ENCODE assay signal across 8 cellular contexts in the genomic region with DNA sequence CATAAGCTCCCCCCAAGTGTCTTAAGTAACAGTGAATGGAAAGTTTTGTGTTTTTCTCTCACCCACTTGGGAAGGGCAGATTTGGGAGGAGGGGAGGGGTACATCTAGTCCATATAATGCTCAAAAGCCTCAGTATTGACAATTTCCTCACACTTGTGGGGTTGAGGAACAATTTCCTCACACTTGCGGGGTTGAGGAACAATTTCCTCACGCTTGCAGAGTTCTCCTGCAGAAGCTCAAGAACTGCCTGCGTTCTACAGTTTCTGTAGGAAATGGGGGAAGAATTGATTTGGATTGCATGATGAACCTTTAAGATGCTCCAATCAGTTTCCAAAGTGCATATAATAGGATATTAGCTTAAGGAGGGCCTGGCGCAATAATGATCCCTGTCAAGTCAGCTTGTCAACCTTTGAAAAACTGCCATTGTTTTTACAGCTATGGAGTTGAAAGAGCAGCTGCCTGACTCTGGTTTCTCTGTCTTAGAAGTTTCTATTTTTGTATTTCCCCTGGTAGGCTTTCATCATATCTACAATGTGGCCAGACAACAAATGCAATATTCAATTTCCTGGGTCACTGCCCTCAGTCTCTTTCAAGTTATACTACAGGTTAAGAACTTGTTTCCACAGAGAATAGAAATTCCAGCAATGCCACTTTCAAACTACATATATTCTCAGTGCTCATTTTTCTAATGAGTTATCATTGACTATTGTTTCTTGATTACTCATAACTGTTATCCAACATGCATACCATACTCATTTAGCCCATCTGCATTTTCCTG.
DNase-seq lines count a peak whose midpoint lies in the region; ATAC-seq, FAIRE-seq and TF ChIP-seq lines count a peak whose summit lies in the region.

No MANE protein-coding gene starts in this region.

- CTCF ChIA-PET in PC-3 (lab: Charles Lee), result interaction anchor here (0.6 kb wide), 1 partner anchor 17 kb away, joined by 3 read pairs; no protein-coding TSS in a partner anchor

- POLR2A ChIA-PET in PC-3 (lab: Charles Lee; ENCODE audit: unreplicated experiment), result interaction anchor here (0.6 kb wide), 1 partner anchor 16 kb away, joined by 6 read pairs; no protein-coding TSS in a partner anchor

- H3K4me1 ChIP-seq in liver (ENCODE audit: control insufficient read depth in 4 of 4, insufficient read depth in 4 of 4, low read length in 3 of 4) (peaks cover 0 to 15% (median 9%) of the 10 kb centered on the region in 4 donors), tibial nerve (peaks cover 0 to 33% (median 8%) of the 10 kb centered on the region in 4 donors), ovary (ENCODE audit: insufficient read depth) (peaks cover 4% of the 10 kb centered on the region), PC-3 (ENCODE audit: insufficient read depth, low read length) (no peaks in the 10 kb centered on the region)

- ATAC-seq in HG02588 (IDR thresholded peaks at IDR 0.05; ENCODE audit: unreplicated experiment) (peak; percentile 77), PC-3 (no peak)

- no peak overlapping the region for H2AFZ ChIP-seq in PC-3 (ENCODE audit: low read length)

- H3K9me2 ChIP-seq in PC-3 (replicated peaks; ENCODE audit: low read length), result no peaks in the 10 kb centered on the region

- DNase-seq in GM18507 (ENCODE audit: extremely low spot score, insufficient read length, low read depth), result no peak
- DNase-seq in NAMALWA (ENCODE audit: low spot score), result peak; percentile 52
- no peak for DNase-seq in HuH-7.5 (ENCODE audit: low spot score)
- DNase-seq in tibial nerve (ENCODE audit: low spot score in 2 of 2), result no peak
- no peak for DNase-seq in ovary
- no peak for DNase-seq in PC-3

- H3K27me3 ChIP-seq in liver (ENCODE audit: control insufficient read depth in 4 of 4, insufficient read depth in 4 of 4, low read length in 3 of 4) (no peaks in the 10 kb centered on the region), tibial nerve (no peaks in the 10 kb centered on the region), ovary (no peaks in the 10 kb centered on the region), PC-3 (ENCODE audit: low read length) (no peaks in the 10 kb centered on the region)

- H3K79me2 ChIP-seq in PC-3 (ENCODE audit: low read length), result no peaks in the 10 kb centered on the region

- no peaks in the 10 kb centered on the region for H3F3A ChIP-seq in PC-3 (ENCODE audit: low read length, unreplicated experiment)

- H3K4me3 ChIP-seq in liver (ENCODE audit: low read depth in 1 of 3, low read length in 3 of 3) (no peak overlapping the region), tibial nerve (no peak overlapping the region), ovary (no peak overlapping the region), PC-3 (ENCODE audit: low read length) (no peak overlapping the region)

- intact Hi-C loops in ovary (cut with DNase I) (no loop called here), PC-3 (cut with micrococcal nuclease) (no loop called here)

- FAIRE-seq in GM18507 (lab: Jason Lieb, UNC), result peak; percentile 80

- no peak for TF ChIP-seq RAD21 in liver (IDR thresholded peaks at IDR 0.05)

- TF ChIP-seq POLR2A in tibial nerve (IDR thresholded peaks at IDR 0.05), result no peak
- no peak for TF ChIP-seq POLR2A in ovary (IDR thresholded peaks at IDR 0.05)

- H3K36me3 ChIP-seq in liver (ENCODE audit: control insufficient read depth in 4 of 4, insufficient read depth in 3 of 4, low read depth in 1 of 4, low read length in 3 of 4), result no peaks in the 10 kb centered on the region
- no peaks in the 10 kb centered on the region for H3K36me3 ChIP-seq in tibial nerve
- no peaks in the 10 kb centered on the region for H3K36me3 ChIP-seq in ovary
- H3K36me3 ChIP-seq in PC-3 (ENCODE audit: low read depth, low read length), result no peaks in the 10 kb centered on the region

- no peak overlapping the region for H3K4me2 ChIP-seq in PC-3 (ENCODE audit: low read length)

- WGBS in liver, result 80% methylated on average over 4 of the region's 4 CpGs
- 80 to 81% methylated on average over 4 of the region's 4 CpGs for WGBS in tibial nerve, 2 donors
- WGBS in ovary, 3 donors, result 45 to 61% (median 51%) methylated on average over 4 of the region's 4 CpGs

- no peaks in the 10 kb centered on the region for H4K20me1 ChIP-seq in PC-3 (ENCODE audit: low read length)

- H3K9ac ChIP-seq in liver (ENCODE audit: low read depth in 1 of 2, low read length in 2 of 2) (no peak overlapping the region), PC-3 (ENCODE audit: low read length) (no peak overlapping the region)

- H3K9me3 ChIP-seq in liver (ENCODE audit: control insufficient read depth in 4 of 4, low read length in 3 of 4), result no peaks in the 10 kb centered on the region
- H3K9me3 ChIP-seq in tibial nerve, result no peaks in the 10 kb centered on the region
- no peaks in the 10 kb centered on the region for H3K9me3 ChIP-seq in ovary
- no peaks in the 10 kb centered on the region for H3K9me3 ChIP-seq in PC-3 (ENCODE audit: low read length)

- BruUV-seq in PC-3 (replicated peaks; lab: Mats Ljungman, UMichigan), result no TSS peak

- no peak overlapping the region for H3K27ac ChIP-seq in liver (ENCODE audit: low read depth in 1 of 2, low read length in 2 of 2)
- peak overlapping the region in 1 of 4 donors; percentile 37 for H3K27ac ChIP-seq in tibial nerve
- H3K27ac ChIP-seq in ovary, result no peak overlapping the region
- no peak overlapping the region for H3K27ac ChIP-seq in PC-3 (ENCODE audit: low read length)

- TF ChIP-seq EP300 in tibial nerve (IDR thresholded peaks at IDR 0.05) (no peak), ovary (IDR thresholded peaks at IDR 0.05) (no peak)

- TF ChIP-seq CTCF in liver (IDR thresholded peaks at IDR 0.05; ENCODE audit: low read depth, low read length, missing input control) (no peak), tibial nerve (IDR thresholded peaks at IDR 0.05) (no peak), ovary (IDR thresholded peaks at IDR 0.05) (no peak), PC-3 (conservative IDR thresholded peaks at IDR 0.05; ENCODE audit: low read depth, low read length) (no peak)

TF ChIP-seq in liver, 16 proteins besides CTCF, POLR2A, EP300 and RAD21:
- TF ChIP-seq HNF4A (conservative IDR thresholded peaks at IDR 0.05), result peak in 1 of 2 donors; percentile 27
- TF ChIP-seq RXRA (IDR thresholded peaks at IDR 0.05), result peak; percentile 33 to 66
- TF ChIP-seq FOXA2 (IDR thresholded peaks at IDR 0.05), result no peak
- no peak for TF ChIP-seq GABPA (IDR thresholded peaks at IDR 0.05 in 1 of 2, conservative IDR thresholded peaks at IDR 0.05 in 1 of 2)
- TF ChIP-seq SP1 (IDR thresholded peaks at IDR 0.05), result peak; percentile 13
